Comparison of ENCODE assay signal across 15 cellular contexts in genomic region chr3:64157150-64158035, GRCh38.
DNase-seq lines count a peak whose midpoint lies in the region; ATAC-seq and TF ChIP-seq lines count a peak whose summit lies in the region.
"Had no signal": no experiment of that assay in that cellular context is flagged by ENCODE, and none has a peak within 500 bp of the region (broad histone marks: within the 10 kb centered on the region; RNA-seq: fewer than 3 reads in every experiment).

No MANE protein-coding gene starts in this region.

- POLR2A ChIA-PET in activated CD8-positive, alpha-beta T cell treated with anti-CD3 and anti-CD28 coated beads for 36 hours (lab: Charles Lee): no interaction called here

- intact Hi-C loops in colonic mucosa (cut with DNase I): no loop called here
- intact Hi-C loops in activated CD8-positive, alpha-beta T cell treated with anti-CD3 and anti-CD28 coated beads for 36 hours (cut with micrococcal nuclease): no loop called here

- H3K27ac Mint-ChIP-seq in type B pancreatic cell: peak overlapping the region; percentile 94
- no peak overlapping the region for H3K27ac Mint-ChIP-seq in activated CD8-positive, alpha-beta T cell treated with anti-CD3 and anti-CD28 coated beads for 36 hours
- H3K27ac Mint-ChIP-seq: activated naive CD4-positive, alpha-beta T cell treated with anti-CD3 and anti-CD28 coated beads, Interleukin-2, amount 50 U/mL, for 24 hours had no signal

- peak overlapping the region; percentile 78 for H3K4me3 Mint-ChIP-seq in type B pancreatic cell
- no peak overlapping the region for H3K4me3 Mint-ChIP-seq in activated CD8-positive, alpha-beta T cell treated with anti-CD3 and anti-CD28 coated beads for 36 hours
- H3K4me3 Mint-ChIP-seq: activated naive CD4-positive, alpha-beta T cell treated with anti-CD3 and anti-CD28 coated beads, Interleukin-2, amount 50 U/mL, for 24 hours; CD8-positive, alpha-beta memory T cell had no signal

- TF ChIP-seq CTCF in colonic mucosa (IDR thresholded peaks at IDR 0.05) (no peak), type B pancreatic cell (conservative IDR thresholded peaks at IDR 0.05) (no peak)
- TF ChIP-seq CTCF in activated CD8-positive, alpha-beta T cell treated with anti-CD3 and anti-CD28 coated beads for 36 hours (IDR thresholded peaks at IDR 0.05): no peak

- CTCF ChIA-PET in activated CD8-positive, alpha-beta T cell treated with anti-CD3 and anti-CD28 coated beads for 36 hours (lab: Charles Lee): no interaction called here

- peaks cover 27% of the 10 kb centered on the region for H3K4me1 Mint-ChIP-seq in type B pancreatic cell (ENCODE audit: unreplicated experiment)
- no peaks in the 10 kb centered on the region for H3K4me1 Mint-ChIP-seq in activated CD8-positive, alpha-beta T cell treated with anti-CD3 and anti-CD28 coated beads for 36 hours (ENCODE audit: low read depth)
- H3K4me1 Mint-ChIP-seq: activated naive CD4-positive, alpha-beta T cell treated with anti-CD3 and anti-CD28 coated beads, Interleukin-2, amount 50 U/mL, for 24 hours; CD8-positive, alpha-beta memory T cell had no signal

- H3K4me1 ChIP-seq in colonic mucosa (peaks cover 8% of the 10 kb centered on the region), mucosa of rectum (ENCODE audit: control insufficient read depth in 2 of 2, insufficient read depth in 2 of 2, low read length in 2 of 2) (peaks cover 21 to 42% of the 10 kb centered on the region in 2 donors)

- ATAC-seq in GM21515 (IDR thresholded peaks at IDR 0.05; ENCODE audit: unreplicated experiment): no peak
- no peak for ATAC-seq in activated CD8-positive, alpha-beta T cell treated with anti-CD3 and anti-CD28 coated beads for 36 hours
- ATAC-seq: K562 had no signal

- H3K4me3 ChIP-seq in colonic mucosa (no peak overlapping the region), mucosa of rectum (ENCODE audit: low read length in 2 of 2) (peak overlapping the region; percentile 9 to 20)
- H3K4me3 ChIP-seq: K562 had no signal

- no peaks in the 10 kb centered on the region for H3K9me3 ChIP-seq in colonic mucosa
- H3K9me3 ChIP-seq in mucosa of rectum (ENCODE audit: control insufficient read depth in 2 of 2, low read length in 2 of 2): no peaks in the 10 kb centered on the region

- peak overlapping the region; percentile 16 for H3K27ac ChIP-seq in colonic mucosa
- H3K27ac ChIP-seq in mucosa of rectum (ENCODE audit: low read depth in 2 of 2, low read length in 2 of 2): peak overlapping the region; percentile 68 to 78

- no peaks in the 10 kb centered on the region for H3K27me3 Mint-ChIP-seq in type B pancreatic cell
- peaks cover 5% of the 10 kb centered on the region for H3K27me3 Mint-ChIP-seq in activated CD8-positive, alpha-beta T cell treated with anti-CD3 and anti-CD28 coated beads for 36 hours

- DNase-seq in SIG-M5 treated with dmso at 0.1 percent for 504 hours (lab: John Stamatoyannopoulos, UW; ENCODE audit: unreplicated experiment) (peak; percentile 98), SIG-M5 (lab: John Stamatoyannopoulos, UW) (no peak), colonic mucosa (peak; percentile 59), type B pancreatic cell (ENCODE audit: extremely low spot score, unreplicated experiment) (no peak), NCI-H82 (lab: John Stamatoyannopoulos, UW) (no peak)
- DNase-seq in activated CD8-positive, alpha-beta T cell treated with anti-CD3 and anti-CD28 coated beads for 36 hours: no peak
- DNase-seq: activated CD4-positive, alpha-beta T cell treated with anti-CD3 and anti-CD28 coated beads for 1 hour; caudate nucleus; CD8-positive, alpha-beta memory T cell; NCI-H524 treated with DMSO at 0.1 percent for 48 hours; stimulated activated CD4-positive, alpha-beta T cell treated with anti-CD3 and anti-CD28 coated beads, Interleukin-15, amount 100 ng/mL, for 24 hours had no signal

- H3K9me3 Mint-ChIP-seq in type B pancreatic cell: peaks cover 9% of the 10 kb centered on the region
- no peaks in the 10 kb centered on the region for H3K9me3 Mint-ChIP-seq in activated CD8-positive, alpha-beta T cell treated with anti-CD3 and anti-CD28 coated beads for 36 hours
- H3K9me3 Mint-ChIP-seq: activated naive CD4-positive, alpha-beta T cell treated with anti-CD3 and anti-CD28 coated beads, Interleukin-2, amount 50 U/mL, for 24 hours; CD8-positive, alpha-beta memory T cell had no signal

- H3K36me3 ChIP-seq in colonic mucosa (no peaks in the 10 kb centered on the region), mucosa of rectum (ENCODE audit: control insufficient read depth in 2 of 2, insufficient read depth in 2 of 2, low read length in 2 of 2) (peaks cover 6 to 8% of the 10 kb centered on the region in 2 donors)

- H3K9ac ChIP-seq in colonic mucosa (ENCODE audit: low read depth in 2 of 2, low read length in 2 of 2) (peak overlapping the region in 1 of 2 donors; percentile 19), mucosa of rectum (ENCODE audit: low read depth in 1 of 2, low read length in 2 of 2) (peak overlapping the region in 1 of 2 donors; percentile 23)

- peaks cover 39% of the 10 kb centered on the region for H3K36me3 Mint-ChIP-seq in type B pancreatic cell
- H3K36me3 Mint-ChIP-seq in activated CD8-positive, alpha-beta T cell treated with anti-CD3 and anti-CD28 coated beads for 36 hours (ENCODE audit: low read depth): no peaks in the 10 kb centered on the region
- H3K36me3 Mint-ChIP-seq: activated naive CD4-positive, alpha-beta T cell treated with anti-CD3 and anti-CD28 coated beads, Interleukin-2, amount 50 U/mL, for 24 hours; CD8-positive, alpha-beta memory T cell had no signal

- no peaks in the 10 kb centered on the region for H3K27me3 ChIP-seq in colonic mucosa
- H3K27me3 ChIP-seq in mucosa of rectum (ENCODE audit: control insufficient read depth in 2 of 2, insufficient read depth in 2 of 2, low read length in 2 of 2): no peaks in the 10 kb centered on the region

Comparison
In these comparisons a context has a peak if more than half of its experiments do, and no peak if none do; other contexts are left out.
1. DNase-seq: peak in SIG-M5 treated with dmso at 0.1 percent for 504 hours (single experiment) and colonic mucosa (single experiment); none in SIG-M5 (single experiment), type B pancreatic cell (single experiment), NCI-H82 (single experiment) and activated CD8-positive, alpha-beta T cell treated with anti-CD3 and anti-CD28 coated beads for 36 hours (single experiment).